Comparison of ENCODE assay signal across 8 cellular contexts in the genomic region with DNA sequence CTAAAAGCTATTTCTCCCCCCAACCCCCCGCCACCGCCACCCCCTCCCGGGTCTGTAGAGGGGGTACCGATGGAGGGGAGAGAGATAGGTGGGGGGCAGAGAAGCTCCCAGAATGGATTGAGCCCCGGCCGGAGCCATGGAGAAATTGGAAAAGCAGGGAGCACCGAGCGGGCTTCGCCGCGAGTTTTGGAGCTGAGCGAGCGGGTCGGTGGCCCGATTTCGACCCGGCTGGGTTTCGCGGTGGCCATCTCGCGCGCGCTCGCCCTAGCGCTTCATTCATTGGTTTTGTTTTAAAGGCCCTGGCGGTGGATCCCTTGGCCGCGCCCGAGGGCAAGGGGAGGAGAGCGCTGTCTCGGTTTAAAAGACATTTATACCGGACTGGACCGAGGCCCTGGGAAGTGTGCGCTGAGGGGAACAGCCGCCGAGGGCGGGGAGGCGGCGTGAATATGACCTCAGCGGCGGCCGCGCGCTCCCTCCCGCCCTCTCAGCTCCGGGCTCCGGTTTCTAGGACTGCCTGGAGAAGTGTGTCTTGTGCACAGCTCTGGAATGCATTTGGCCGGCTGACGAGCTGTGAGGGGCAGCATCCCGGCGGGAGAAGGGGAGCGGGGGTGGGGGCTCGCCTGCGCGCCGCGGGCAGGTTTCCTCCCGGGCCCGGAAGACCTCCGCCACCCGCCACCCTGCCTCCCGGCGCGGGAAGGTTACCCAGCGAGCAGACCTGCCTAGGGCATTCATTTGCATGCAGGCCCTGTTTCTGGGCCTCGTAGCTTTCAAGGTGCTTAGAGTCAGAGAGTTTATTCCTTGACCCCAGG. TPM values are rescaled to one million over a fixed set of nuclear protein-coding genes. Genes with fewer than 3 reads are reported as not detected.
DNase-seq lines count a peak whose midpoint lies in the region; ATAC-seq and TF ChIP-seq lines count a peak whose summit lies in the region.

No MANE protein-coding gene starts in this region.

- peak; percentile 27 for ATAC-seq in GM19438 (IDR thresholded peaks at IDR 0.05; ENCODE audit: low read depth, unreplicated experiment)
- peak; percentile 18 for ATAC-seq in HG03520 (IDR thresholded peaks at IDR 0.05; ENCODE audit: unreplicated experiment)
- peak; percentile 87 for ATAC-seq in aorta (ENCODE audit: low FRiP score)

- peak overlapping the region; percentile 90 for H3K4me3 Mint-ChIP-seq in nephron progenitor cell

- H3K36me3 ChIP-seq in OCI-LY1 (ENCODE audit: insufficient read depth, low read length) (no peaks in the 10 kb centered on the region), aorta (ENCODE audit: control insufficient read depth in 1 of 2, insufficient read depth in 2 of 2, low read length in 1 of 2) (no peaks in the 10 kb centered on the region)

- peak overlapping the region; percentile 96 for H3K4me2 ChIP-seq in OCI-LY1 (ENCODE audit: low read length)

- peaks cover under 1% of the 10 kb centered on the region; the same call in 1 of the 2 replicates for H3K27me3 ChIP-seq in OCI-LY1 (ENCODE audit: insufficient read depth, low read length)
- H3K27me3 ChIP-seq in aorta (ENCODE audit: control insufficient read depth in 1 of 2, insufficient read depth in 2 of 2, low read length in 1 of 2): no peaks in the 10 kb centered on the region

- H3K9me3 Mint-ChIP-seq in nephron progenitor cell: no peaks in the 10 kb centered on the region

- H3K4me3 ChIP-seq in OCI-LY1 (ENCODE audit: low read depth, low read length, poor library complexity, severe bottlenecking): peak overlapping the region; percentile 73
- H3K4me3 ChIP-seq in fibroblast of villous mesenchyme (ENCODE audit: low read depth, low read length): peak overlapping the region; percentile 68
- H3K4me3 ChIP-seq in aorta (ENCODE audit: low read length in 2 of 2): peak overlapping the region; percentile 57 to 60

- peaks cover 45% of the 10 kb centered on the region for H3K4me1 ChIP-seq in OCI-LY1 (ENCODE audit: insufficient read depth, low read length, severe bottlenecking)
- peaks cover 7 to 11% of the 10 kb centered on the region in 2 donors for H3K4me1 ChIP-seq in aorta (ENCODE audit: control insufficient read depth in 1 of 2, insufficient read depth in 2 of 2, low read length in 2 of 2)

- H2AFZ ChIP-seq in OCI-LY1 (ENCODE audit: low read length): peak overlapping the region; percentile 77; the same call in 1 of the 2 replicates

- no peaks in the 10 kb centered on the region for H3K9me2 ChIP-seq in OCI-LY1 (ENCODE audit: low read depth, low read length)

- peaks cover 18% of the 10 kb centered on the region for H3K27me3 Mint-ChIP-seq in nephron progenitor cell (ENCODE audit: low read depth, poor library complexity)

- DNase-seq in Caki2 (ENCODE audit: low read depth) (peak; percentile 77), activated gamma-delta T cell treated with Interleukin-2 at 50 U/mL for 16 hours (peak; percentile 44), fibroblast of villous mesenchyme (ENCODE audit: low read depth) (peak; percentile 87), nephron progenitor cell (peak; percentile 86), aorta (peak; percentile 94 to 95)

- intact Hi-C loops in aorta (cut with DNase I): loop anchor here (2.0 to 10.0 kb wide), 4 partner anchors 46 to 462 kb away; no protein-coding TSS in a partner anchor

- no peaks in the 10 kb centered on the region for H3K79me2 ChIP-seq in OCI-LY1 (ENCODE audit: insufficient read depth, low read length)

- no peaks in the 10 kb centered on the region; the same call in 1 of the 2 replicates for H3F3A ChIP-seq in OCI-LY1 (ENCODE audit: insufficient read depth, low read length)

- 0 to 1% methylated on average over 66 of the region's 66 CpGs for WGBS in aorta, 2 donors

- peaks cover 47% of the 10 kb centered on the region for H3K4me1 Mint-ChIP-seq in nephron progenitor cell

- TF ChIP-seq CTCF in OCI-LY1 (IDR thresholded peaks at IDR 0.05; ENCODE audit: low read length) (no peak), fibroblast of villous mesenchyme (IDR thresholded peaks at IDR 0.05; ENCODE audit: insufficient read depth, low read depth, low read length) (no peak), nephron progenitor cell (IDR thresholded peaks at IDR 0.05) (no peak)

- peak overlapping the region; percentile 100 for H3K27ac Mint-ChIP-seq in nephron progenitor cell

- peak overlapping the region; percentile 87 for H3K9ac ChIP-seq in OCI-LY1 (ENCODE audit: low read length)

- in situ Hi-C loops in Caki2 (cut with HindIII; ENCODE audit: low pct_unique_long_range_greater_than_20kb, low sequenced_read_pairs): no loop called here

- H4K20me1 ChIP-seq in OCI-LY1 (ENCODE audit: insufficient read depth, low read length): no peaks in the 10 kb centered on the region

- no peaks in the 10 kb centered on the region for H3K36me3 Mint-ChIP-seq in nephron progenitor cell (ENCODE audit: low read depth)

- no peaks in the 10 kb centered on the region for H3K9me3 ChIP-seq in OCI-LY1 (ENCODE audit: low read length)
- H3K9me3 ChIP-seq in aorta (ENCODE audit: control insufficient read depth, low read length): no peaks in the 10 kb centered on the region

- H3K27ac ChIP-seq in OCI-LY1 (ENCODE audit: low read depth, low read length, poor library complexity, severe bottlenecking) (peak overlapping the region; percentile 79), aorta (ENCODE audit: low read depth in 1 of 2, low read length in 2 of 2) (peak overlapping the region; percentile 96 to 98)

RNA-seq across cellular contexts. Expression of gene SMAD7, which starts 1.7 kb away (rescaled TPM):
- total RNA-seq in Caki2 (2014; rRNA removed; shearing (Covaris generic); ENCODE audit: low replicate concordance): 38.0 and 50.2 TPM in 2 replicates
- 28.9 and 32.9 TPM in 2 replicates for total RNA-seq in fibroblast of villous mesenchyme
- total RNA-seq in aorta: 10 to 100 TPM; 55.4 to 98.8 TPM
- polyA plus RNA-seq in aorta: 10 to 100 TPM; 27.3 to 32.9 TPM

Comparison
In these comparisons a context has a peak if more than half of its experiments do, and no peak if none do; other contexts are left out.
1. Peak in every context shown above with its lines: DNase-seq, ATAC-seq, H3K4me3 ChIP-seq and H3K27ac ChIP-seq.
2. DNase-seq: peak in every context shown above with its lines; median percentile 94 in aorta; 87 in fibroblast of villous mesenchyme; 86 in nephron progenitor cell; 77 in Caki2; 44 in activated gamma-delta T cell treated with Interleukin-2 at 50 U/mL for 16 hours.
3. ATAC-seq: peak in every context shown above with its lines; median percentile 87 in aorta; 27 in GM19438; 18 in HG03520.